8 cellular contexts compared by ENCODE assay signal in genomic region chr2:147937744-147938349, GRCh38.
DNase-seq lines count a peak whose midpoint lies in the region; ATAC-seq, FAIRE-seq and TF ChIP-seq lines count a peak whose summit lies in the region.

No MANE protein-coding gene starts in this region.

- H3K4me1 ChIP-seq in esophagus squamous epithelium (peaks cover 0 to 6% (median 0%) of the 10 kb centered on the region in 3 donors), neutrophil (ENCODE audit: control insufficient read depth in 1 of 2, insufficient read depth in 1 of 2, low read depth in 1 of 2, low read length in 1 of 2) (no peaks in the 10 kb centered on the region)

- no peak overlapping the region for H3K4me3 Mint-ChIP-seq in activated CD8-positive, alpha-beta T cell treated with anti-CD3 and anti-CD28 coated beads for 36 hours
- no peak overlapping the region for H3K4me3 Mint-ChIP-seq in activated CD8-positive, alpha-beta T cell treated with anti-CD3 and anti-CD28 coated beads, Interleukin-2, amount 10 ng/mL, durations not matched to agents 7 days and 5 days

- H3K4me3 ChIP-seq in esophagus squamous epithelium (no peak overlapping the region), neutrophil (ENCODE audit: low read depth in 1 of 2, low read length in 1 of 2) (no peak overlapping the region)

- H3K36me3 Mint-ChIP-seq in activated CD8-positive, alpha-beta T cell treated with anti-CD3 and anti-CD28 coated beads for 36 hours (ENCODE audit: low read depth), result peaks cover 14% of the 10 kb centered on the region
- H3K36me3 Mint-ChIP-seq in activated CD8-positive, alpha-beta T cell treated with anti-CD3 and anti-CD28 coated beads, Interleukin-2, amount 10 ng/mL, durations not matched to agents 7 days and 5 days (ENCODE audit: low read depth), result peaks cover 19% of the 10 kb centered on the region

- FAIRE-seq in RCC 7860 (lab: Jason Lieb, UNC), result peak; percentile 90

- no peaks in the 10 kb centered on the region for H3K27me3 Mint-ChIP-seq in activated CD8-positive, alpha-beta T cell treated with anti-CD3 and anti-CD28 coated beads for 36 hours
- no peaks in the 10 kb centered on the region for H3K27me3 Mint-ChIP-seq in activated CD8-positive, alpha-beta T cell treated with anti-CD3 and anti-CD28 coated beads, Interleukin-2, amount 10 ng/mL, durations not matched to agents 7 days and 5 days (ENCODE audit: low read depth)

- H3K27me3 ChIP-seq in esophagus squamous epithelium (no peaks in the 10 kb centered on the region), neutrophil (no peaks in the 10 kb centered on the region)

- peak; percentile 97 for TF ChIP-seq CTCF in activated CD8-positive, alpha-beta T cell treated with anti-CD3 and anti-CD28 coated beads for 36 hours (IDR thresholded peaks at IDR 0.05)
- TF ChIP-seq CTCF in esophagus squamous epithelium (IDR thresholded peaks at IDR 0.05), result peak; percentile 54 to 89 (median 84)
- TF ChIP-seq CTCF in neutrophil (IDR thresholded peaks at IDR 0.05), result peak; percentile 79

- no peak for TF ChIP-seq POLR2A in esophagus squamous epithelium (IDR thresholded peaks at IDR 0.05)

- H3K9me3 ChIP-seq in esophagus squamous epithelium, result no peaks in the 10 kb centered on the region
- no peaks in the 10 kb centered on the region for H3K9me3 ChIP-seq in neutrophil

- H3K36me3 ChIP-seq in esophagus squamous epithelium (peaks cover 0 to 64% (median 5%) of the 10 kb centered on the region in 3 donors), neutrophil (peaks cover 79% of the 10 kb centered on the region)

- no peaks in the 10 kb centered on the region for H3K4me1 Mint-ChIP-seq in activated CD8-positive, alpha-beta T cell treated with anti-CD3 and anti-CD28 coated beads for 36 hours (ENCODE audit: low read depth)
- no peaks in the 10 kb centered on the region for H3K4me1 Mint-ChIP-seq in activated CD8-positive, alpha-beta T cell treated with anti-CD3 and anti-CD28 coated beads, Interleukin-2, amount 10 ng/mL, durations not matched to agents 7 days and 5 days (ENCODE audit: low read depth)

- H3K9me3 Mint-ChIP-seq in activated CD8-positive, alpha-beta T cell treated with anti-CD3 and anti-CD28 coated beads for 36 hours, result no peaks in the 10 kb centered on the region
- H3K9me3 Mint-ChIP-seq in activated CD8-positive, alpha-beta T cell treated with anti-CD3 and anti-CD28 coated beads, Interleukin-2, amount 10 ng/mL, durations not matched to agents 7 days and 5 days (ENCODE audit: insufficient read depth), result no peaks in the 10 kb centered on the region

- H3K27ac ChIP-seq in esophagus squamous epithelium, result no peak overlapping the region
- H3K27ac ChIP-seq in neutrophil, result no peak overlapping the region

- intact Hi-C loops in activated CD8-positive, alpha-beta T cell treated with anti-CD3 and anti-CD28 coated beads for 36 hours (cut with micrococcal nuclease), result loop anchor here (5.0 kb wide), 3 partner anchors 264 to 1049 kb away; no protein-coding TSS in a partner anchor
- intact Hi-C loops in esophagus squamous epithelium (cut with DNase I), result loop anchor here (5.0 to 10.0 kb wide), 2 partner anchors 569 to 1047 kb away; no protein-coding TSS in a partner anchor

- peak; percentile 47 for ATAC-seq in activated CD8-positive, alpha-beta T cell treated with anti-CD3 and anti-CD28 coated beads for 36 hours
- no peak for ATAC-seq in activated CD8-positive, alpha-beta T cell treated with anti-CD3 and anti-CD28 coated beads, Interleukin-2, amount 10 ng/mL, durations not matched to agents 7 days and 5 days
- peak; percentile 79 for ATAC-seq in HG03159 (IDR thresholded peaks at IDR 0.05; ENCODE audit: unreplicated experiment)

- CTCF ChIA-PET in activated CD8-positive, alpha-beta T cell treated with anti-CD3 and anti-CD28 coated beads for 36 hours (lab: Charles Lee), result interaction anchor here (0.8 to 3.0 kb wide), 5 partner anchors 8 to 571 kb away, joined by 3 to 20 read pairs (median 3); no protein-coding TSS in a partner anchor
- CTCF ChIA-PET in activated CD8-positive, alpha-beta T cell treated with anti-CD3 and anti-CD28 coated beads, Interleukin-2, amount 10 ng/mL, durations not matched to agents 7 days and 5 days (lab: Charles Lee), result interaction anchor here (0.9 to 4.4 kb wide), 3 partner anchors 572 to 1053 kb away, joined by 3 to 34 read pairs (median 6); no protein-coding TSS in a partner anchor

- 35 to 36% methylated on average over 3 of the region's 3 CpGs for WGBS in esophagus squamous epithelium, 2 donors

- POLR2A ChIA-PET in activated CD8-positive, alpha-beta T cell treated with anti-CD3 and anti-CD28 coated beads for 36 hours (lab: Charles Lee), result no interaction called here
- POLR2A ChIA-PET in activated CD8-positive, alpha-beta T cell treated with anti-CD3 and anti-CD28 coated beads, Interleukin-2, amount 10 ng/mL, durations not matched to agents 7 days and 5 days (lab: Charles Lee), result no interaction called here

- H3K27ac Mint-ChIP-seq in activated CD8-positive, alpha-beta T cell treated with anti-CD3 and anti-CD28 coated beads for 36 hours, result no peak overlapping the region
- H3K27ac Mint-ChIP-seq in activated CD8-positive, alpha-beta T cell treated with anti-CD3 and anti-CD28 coated beads, Interleukin-2, amount 10 ng/mL, durations not matched to agents 7 days and 5 days, result no peak overlapping the region

- DNase-seq in activated CD8-positive, alpha-beta T cell treated with anti-CD3 and anti-CD28 coated beads for 36 hours, result no peak
- no peak for DNase-seq in activated CD8-positive, alpha-beta T cell treated with anti-CD3 and anti-CD28 coated beads, Interleukin-2, amount 10 ng/mL, durations not matched to agents 7 days and 5 days
- DNase-seq in RCC 7860 (ENCODE audit: low spot score), result peak; percentile 53
- DNase-seq in esophagus squamous epithelium (lab: John Stamatoyannopoulos, UW), result no peak
- no peak for DNase-seq in stimulated activated CD4-positive, alpha-beta T cell treated with anti-CD3 and anti-CD28 coated beads, Interleukin-2, amount 100 ng/mL, for 24 hours
- DNase-seq in NCI-H1048 (lab: John Stamatoyannopoulos, UW), result no peak
